ENCODE assay signal across 12 cellular contexts in genomic region chr15:90840157-90840855, GRCh38. TPM values are rescaled to one million over a fixed set of nuclear protein-coding genes. Genes with fewer than 3 reads are reported as not detected.
A peak's percentile ranks its signal among the peaks of the same experiment; 100 is the strongest.
DNase-seq lines count a peak whose midpoint lies in the region; ATAC-seq and TF ChIP-seq lines count a peak whose summit lies in the region.
"Had no signal": no experiment of that assay in that cellular context is flagged by ENCODE, and none has a peak within 500 bp of the region (broad histone marks: within the 10 kb centered on the region; RNA-seq: fewer than 3 reads in every experiment).

No MANE protein-coding gene starts in this region.

- no peak overlapping the region for H3K9ac ChIP-seq in MM.1S (ENCODE audit: low read length)
- H3K9ac ChIP-seq in duodenal mucosa (ENCODE audit: low read depth in 1 of 2, low read length in 2 of 2), result peak overlapping the region; percentile 60 to 75

- no peaks in the 10 kb centered on the region for H4K20me1 ChIP-seq in DOHH2 (ENCODE audit: control insufficient read depth, insufficient read depth, low read depth, low read length)
- no peaks in the 10 kb centered on the region for H4K20me1 ChIP-seq in MM.1S (ENCODE audit: insufficient read depth, low read length)
- H4K20me1 ChIP-seq in osteoblast (ENCODE audit: insufficient read depth, low read length), result no peaks in the 10 kb centered on the region

- H2AFZ ChIP-seq in MM.1S (ENCODE audit: low read length) (0 out of 2 replicates have a peak overlapping the region, but pooled peaks have one; percentile 1), osteoblast (ENCODE audit: low read length) (no peak overlapping the region)

- no peaks in the 10 kb centered on the region for H3K36me3 ChIP-seq in DOHH2 (ENCODE audit: control insufficient read depth, low read length)
- no peaks in the 10 kb centered on the region for H3K36me3 ChIP-seq in MM.1S (replicated peaks; ENCODE audit: insufficient read depth, low read length)
- H3K36me3 ChIP-seq in duodenal mucosa (ENCODE audit: control insufficient read depth in 1 of 2, insufficient read depth in 2 of 2, low read length in 2 of 2), result no peaks in the 10 kb centered on the region
- H3K36me3 ChIP-seq in osteoblast (ENCODE audit: insufficient read depth, low read length), result no peaks in the 10 kb centered on the region

- H3K4me2 ChIP-seq in DOHH2 (ENCODE audit: low read length) (peak overlapping the region; percentile 89), MM.1S (ENCODE audit: low read depth, low read length) (no peak overlapping the region), osteoblast (ENCODE audit: insufficient read depth, low read length) (no peak overlapping the region)

- H3K9me2 ChIP-seq in DOHH2 (replicated peaks; ENCODE audit: control insufficient read depth, low read length) (no peaks in the 10 kb centered on the region), MM.1S (replicated peaks; ENCODE audit: insufficient read depth, low read length) (no peaks in the 10 kb centered on the region)

- H3K27ac ChIP-seq in DOHH2 (ENCODE audit: low read depth, low read length) (peak overlapping the region; percentile 39), MM.1S (ENCODE audit: low read length) (no peak overlapping the region), duodenal mucosa (ENCODE audit: low read depth, low read length) (peak overlapping the region; percentile 76), osteoblast (ENCODE audit: low read depth, low read length) (no peak overlapping the region)

- H3K4me1 ChIP-seq in DOHH2 (ENCODE audit: control insufficient read depth, low read length) (peaks cover 37% of the 10 kb centered on the region), MM.1S (ENCODE audit: low read length) (0 out of 2 replicates have a peak, but pooled peaks cover 6% of the 10 kb centered on the region), duodenal mucosa (ENCODE audit: control insufficient read depth in 1 of 2, insufficient read depth in 2 of 2, low read length in 2 of 2) (peaks cover 22 to 33% of the 10 kb centered on the region in 2 donors), osteoblast (ENCODE audit: insufficient read depth, low read length) (peaks cover 8% of the 10 kb centered on the region)

- H3K4me3 ChIP-seq in DOHH2 (ENCODE audit: low read length), result peak overlapping the region; percentile 77
- H3K4me3 ChIP-seq in MM.1S (ENCODE audit: low read length), result no peak overlapping the region
- H3K4me3 ChIP-seq in duodenal mucosa (ENCODE audit: low read depth in 1 of 2, low read length in 2 of 2), result peak overlapping the region; percentile 65 to 68
- H3K4me3 ChIP-seq in osteoblast (ENCODE audit: insufficient read depth, low read length), result no peak overlapping the region

- TF ChIP-seq CTCF in DOHH2 (IDR thresholded peaks at IDR 0.05; ENCODE audit: low read depth, low read length, poor library complexity, severe bottlenecking) (no peak), MM.1S (IDR thresholded peaks at IDR 0.05; ENCODE audit: low read length) (no peak), osteoblast (IDR thresholded peaks at IDR 0.05; ENCODE audit: extremely low read depth, low read depth, low read length) (no peak)

- H3K79me2 ChIP-seq in DOHH2 (ENCODE audit: control insufficient read depth, low read length), result no peaks in the 10 kb centered on the region
- no peaks in the 10 kb centered on the region for H3K79me2 ChIP-seq in MM.1S (ENCODE audit: low read length)
- no peaks in the 10 kb centered on the region for H3K79me2 ChIP-seq in osteoblast (ENCODE audit: insufficient read depth, low read length)

- H3F3A ChIP-seq in DOHH2 (ENCODE audit: control insufficient read depth, insufficient read depth) (no peaks in the 10 kb centered on the region), MM.1S (ENCODE audit: insufficient read depth, low read length) (no peaks in the 10 kb centered on the region)

- H3K9me3 ChIP-seq in DOHH2 (ENCODE audit: control insufficient read depth, insufficient read depth, low read length) (no peaks in the 10 kb centered on the region), MM.1S (replicated peaks; ENCODE audit: insufficient read depth, low read length) (no peaks in the 10 kb centered on the region), duodenal mucosa (ENCODE audit: control insufficient read depth in 1 of 2, low read length in 2 of 2) (no peaks in the 10 kb centered on the region), osteoblast (ENCODE audit: low read depth, low read length) (no peaks in the 10 kb centered on the region)

- no peaks in the 10 kb centered on the region for H3K27me3 ChIP-seq in DOHH2 (ENCODE audit: control insufficient read depth, low read length)
- H3K27me3 ChIP-seq in MM.1S (replicated peaks; ENCODE audit: insufficient read depth, low read length), result no peaks in the 10 kb centered on the region
- H3K27me3 ChIP-seq in duodenal mucosa (ENCODE audit: control insufficient read depth in 1 of 2, insufficient read depth in 2 of 2, low read length in 2 of 2), result no peaks in the 10 kb centered on the region
- H3K27me3 ChIP-seq in osteoblast (ENCODE audit: insufficient read depth, low read length), result no peaks in the 10 kb centered on the region

- intact Hi-C loops in left cardiac atrium (cut with DNase I), result no loop called here

- no peak for ATAC-seq in left cardiac atrium

- DNase-seq in MM.1S (no peak), osteoblast (ENCODE audit: insufficient read length, low spot score, missing footprints) (peak; percentile 75), hepatic stellate cell (ENCODE audit: low spot score) (no peak), left cardiac atrium (no peak), NCI-H748 treated with DMSO at 0.1 percent for 48 hours (lab: John Stamatoyannopoulos, UW) (no peak), H4 (ENCODE audit: low spot score) (no peak)
- DNase-seq: dermis blood vessel endothelial cell; DND-41; NCI-H69; stimulated activated CD4-positive, alpha-beta T cell treated with anti-CD3 and anti-CD28 coated beads, Interleukin-2, amount 100 ng/mL, for 24 hours had no signal

RNA-seq across cellular contexts. Expression of gene FURIN, which starts 28.1 kb away (rescaled TPM):
- total RNA-seq in osteoblast (39.1 and 42.7 TPM in 2 replicates), left cardiac atrium (10 to 100 TPM; 57.7 to 78.6 TPM)
- total RNA-seq in H4 (2014; rRNA removed; shearing (Covaris generic)), result 8.1 and 16.9 TPM in 2 replicates

RNA-seq across cellular contexts. Expression of gene FES, which starts 44.0 kb away (rescaled TPM):
- 19.2 and 20.3 TPM in 2 replicates for total RNA-seq in osteoblast
- total RNA-seq in left cardiac atrium, result 10 to 100 TPM; 26.9 to 29.2 TPM
- 0.43 and 0.88 TPM in 2 replicates for total RNA-seq in H4 (2014; rRNA removed; shearing (Covaris generic))

Comparison
In these comparisons a context has a peak if more than half of its experiments do, and no peak if none do; other contexts are left out.
1. H3K27ac ChIP-seq: peak in DOHH2 (single experiment) and duodenal mucosa (single experiment); none in MM.1S (single experiment) and osteoblast (single experiment).
2. H3K4me3 ChIP-seq: peak in DOHH2 (single experiment) and duodenal mucosa (2 of 2); none in MM.1S (single experiment) and osteoblast (single experiment).
3. RNA of gene FES, which starts 44.0 kb away (total RNA-seq): 26.9 to 29.2 TPM in left cardiac atrium and 19.2 to 20.3 TPM in osteoblast; 0.43 to 0.88 TPM in H4; every median in the first group is over 10 times any median in the second.